In genomic region chr6:291148-291696, GRCh38 we compare ENCODE assay signal across 8 cellular contexts. TPM values are rescaled to one million over a fixed set of nuclear protein-coding genes. Genes with fewer than 3 reads are reported as not detected.
DNase-seq lines count a peak whose midpoint lies in the region; ATAC-seq lines count a peak whose summit lies in the region.

No MANE protein-coding gene starts in this region.

- ATAC-seq in activated CD8-positive, alpha-beta memory T cell treated with anti-CD3 and anti-CD28 coated beads, Interleukin-2, amount 10 ng/mL, durations not matched to agents 7 days and 5 days, result no peak
- ATAC-seq in HG03175 (IDR thresholded peaks at IDR 0.05; ENCODE audit: unreplicated experiment) (no peak), HG02981 (IDR thresholded peaks at IDR 0.05; ENCODE audit: unreplicated experiment) (no peak)

- H3K36me3 Mint-ChIP-seq in activated CD8-positive, alpha-beta memory T cell treated with anti-CD3 and anti-CD28 coated beads, Interleukin-2, amount 10 ng/mL, durations not matched to agents 7 days and 5 days, result peaks cover 28% of the 10 kb centered on the region
- no peaks in the 10 kb centered on the region for H3K36me3 Mint-ChIP-seq in activated naive CD8-positive, alpha-beta T cell

- DNase-seq in activated CD8-positive, alpha-beta memory T cell treated with anti-CD3 and anti-CD28 coated beads, Interleukin-2, amount 10 ng/mL, durations not matched to agents 7 days and 5 days, result no peak
- DNase-seq in activated CD8-positive, alpha-beta memory T cell treated with anti-CD3 and anti-CD28 coated beads, Interleukin-2, amount 50 U/mL, for 4 hours, result no peak
- DNase-seq in iris pigment epithelial cell (ENCODE audit: low read depth) (peak; percentile 50), dedifferentiated amniotic fluid mesenchymal stem cell (ENCODE audit: extremely low spot score) (no peak)

- H3K9me3 Mint-ChIP-seq in activated CD8-positive, alpha-beta memory T cell treated with anti-CD3 and anti-CD28 coated beads, Interleukin-2, amount 10 ng/mL, durations not matched to agents 7 days and 5 days (ENCODE audit: low read depth), result no peaks in the 10 kb centered on the region
- H3K9me3 Mint-ChIP-seq in activated naive CD8-positive, alpha-beta T cell (ENCODE audit: low read depth), result no peaks in the 10 kb centered on the region

- H3K27ac ChIP-seq in temporal lobe (ENCODE audit: low read depth, low read length), result peak overlapping the region; percentile 90

- H3K27ac Mint-ChIP-seq in activated CD8-positive, alpha-beta memory T cell treated with anti-CD3 and anti-CD28 coated beads, Interleukin-2, amount 10 ng/mL, durations not matched to agents 7 days and 5 days, result peak overlapping the region; percentile 78
- peak overlapping the region; percentile 80 for H3K27ac Mint-ChIP-seq in activated naive CD8-positive, alpha-beta T cell

- H3K4me1 Mint-ChIP-seq in activated CD8-positive, alpha-beta memory T cell treated with anti-CD3 and anti-CD28 coated beads, Interleukin-2, amount 10 ng/mL, durations not matched to agents 7 days and 5 days, result peaks cover 62% of the 10 kb centered on the region
- peaks cover 52% of the 10 kb centered on the region for H3K4me1 Mint-ChIP-seq in activated naive CD8-positive, alpha-beta T cell (ENCODE audit: low read depth)

- no peaks in the 10 kb centered on the region for H3K27me3 Mint-ChIP-seq in activated CD8-positive, alpha-beta memory T cell treated with anti-CD3 and anti-CD28 coated beads, Interleukin-2, amount 10 ng/mL, durations not matched to agents 7 days and 5 days
- no peaks in the 10 kb centered on the region for H3K27me3 Mint-ChIP-seq in activated naive CD8-positive, alpha-beta T cell

- peak overlapping the region; percentile 77 for H3K4me3 Mint-ChIP-seq in activated CD8-positive, alpha-beta memory T cell treated with anti-CD3 and anti-CD28 coated beads, Interleukin-2, amount 10 ng/mL, durations not matched to agents 7 days and 5 days
- H3K4me3 Mint-ChIP-seq in activated naive CD8-positive, alpha-beta T cell, result peak overlapping the region; percentile 73

- CTCF ChIA-PET in activated CD8-positive, alpha-beta memory T cell treated with anti-CD3 and anti-CD28 coated beads, Interleukin-2, amount 10 ng/mL, durations not matched to agents 7 days and 5 days (lab: Charles Lee), result no interaction called here

RNA-seq across cellular contexts. Expression of gene DUSP22, which starts 1.1 kb away (rescaled TPM):
- 10 to 100 TPM; 38.1 to 47.8 TPM for total RNA-seq in activated CD8-positive, alpha-beta memory T cell treated with anti-CD3 and anti-CD28 coated beads, Interleukin-2, amount 10 ng/mL, durations not matched to agents 7 days and 5 days
- 17.5 TPM for total RNA-seq in temporal lobe
